18 cellular contexts compared by ENCODE assay signal in genomic region chr5:151128817-151129216, GRCh38. TPM values are rescaled to one million over a fixed set of nuclear protein-coding genes. Genes with fewer than 3 reads are reported as not detected.
DNase-seq lines count a peak whose midpoint lies in the region; ATAC-seq and TF ChIP-seq lines count a peak whose summit lies in the region.
"Had no signal": no experiment of that assay in that cellular context is flagged by ENCODE, and none has a peak within 500 bp of the region (broad histone marks: within the 10 kb centered on the region; RNA-seq: fewer than 3 reads in every experiment).

No MANE protein-coding gene starts in this region.

- CTCF ChIA-PET in activated CD8-positive, alpha-beta T cell treated with anti-CD3 and anti-CD28 coated beads for 36 hours (lab: Charles Lee), result interaction anchor here (0.9 to 9.4 kb wide), 8 partner anchors 11 to 110 kb away, joined by 3 to 413 read pairs (median 5); no protein-coding TSS in a partner anchor
- CTCF ChIA-PET in naive thymus-derived CD4-positive, alpha-beta T cell (lab: Charles Lee), result interaction anchor here (0.5 to 13.8 kb wide), 7 partner anchors 13 to 1087 kb away, joined by 3 to 403 read pairs (median 4); no protein-coding TSS in a partner anchor

- H3K27ac Mint-ChIP-seq in activated CD8-positive, alpha-beta T cell treated with anti-CD3 and anti-CD28 coated beads for 36 hours, result peak overlapping the region; percentile 72
- H3K27ac Mint-ChIP-seq in naive thymus-derived CD4-positive, alpha-beta T cell, result peak overlapping the region; percentile 38 to 99 (median 89)

- no peak for ATAC-seq in activated CD8-positive, alpha-beta T cell treated with anti-CD3 and anti-CD28 coated beads for 36 hours
- ATAC-seq in naive thymus-derived CD4-positive, alpha-beta T cell, result no peak
- no peak for ATAC-seq in HG03025 (IDR thresholded peaks at IDR 0.05; ENCODE audit: low FRiP score, unreplicated experiment)
- no peak for ATAC-seq in GM18873 (IDR thresholded peaks at IDR 0.05; ENCODE audit: low FRiP score, unreplicated experiment)
- ATAC-seq: mucosa of descending colon had no signal

- POLR2A ChIA-PET in activated CD8-positive, alpha-beta T cell treated with anti-CD3 and anti-CD28 coated beads for 36 hours (lab: Charles Lee), result interaction anchor here (0.8 to 1.5 kb wide), 4 partner anchors 11 to 36 kb away, joined by 3 to 6 read pairs (median 5); no protein-coding TSS in a partner anchor
- POLR2A ChIA-PET in naive thymus-derived CD4-positive, alpha-beta T cell (lab: Charles Lee), result interaction anchor here (0.7 to 31.2 kb wide), 4 partner anchors 8 to 30 kb away, joined by 3 to 760 read pairs (median 4); partner anchors contain the start of gene ANXA6

- peaks cover 34 to 94% (median 73%) of the 10 kb centered on the region in 3 experiments for H3K36me3 ChIP-seq in naive thymus-derived CD4-positive, alpha-beta T cell (ENCODE audit: control insufficient read depth in 2 of 3, insufficient read depth in 3 of 3, low read length in 3 of 3)

- H3K4me1 Mint-ChIP-seq in activated CD8-positive, alpha-beta T cell treated with anti-CD3 and anti-CD28 coated beads for 36 hours (ENCODE audit: low read depth), result peaks cover 79% of the 10 kb centered on the region
- peaks cover 46 to 96% (median 78%) of the 10 kb centered on the region in 7 donors for H3K4me1 Mint-ChIP-seq in naive thymus-derived CD4-positive, alpha-beta T cell

- H3K4me1 ChIP-seq in naive thymus-derived CD4-positive, alpha-beta T cell (ENCODE audit: control insufficient read depth in 2 of 2, insufficient read depth in 2 of 2, low read length in 2 of 2), result peaks cover 7 to 53% of the 10 kb centered on the region in 2 donors

- no peaks in the 10 kb centered on the region for H3K27me3 Mint-ChIP-seq in activated CD8-positive, alpha-beta T cell treated with anti-CD3 and anti-CD28 coated beads for 36 hours
- H3K27me3 Mint-ChIP-seq in naive thymus-derived CD4-positive, alpha-beta T cell, result no peaks in the 10 kb centered on the region

- intact Hi-C loops in activated CD8-positive, alpha-beta T cell treated with anti-CD3 and anti-CD28 coated beads for 36 hours (cut with micrococcal nuclease), result no loop called here
- intact Hi-C loops in naive thymus-derived CD4-positive, alpha-beta T cell (cut with micrococcal nuclease), result no loop called here

- H3K27ac ChIP-seq in naive thymus-derived CD4-positive, alpha-beta T cell (ENCODE audit: low read depth, low read length), result peak overlapping the region; percentile 40
- H3K27ac ChIP-seq: brain microvascular endothelial cell, dorsolateral prefrontal cortex had no signal

- H3K9me3 Mint-ChIP-seq in activated CD8-positive, alpha-beta T cell treated with anti-CD3 and anti-CD28 coated beads for 36 hours, result no peaks in the 10 kb centered on the region
- no peaks in the 10 kb centered on the region for H3K9me3 Mint-ChIP-seq in naive thymus-derived CD4-positive, alpha-beta T cell
- H3K9me3 Mint-ChIP-seq: T-helper 1 cell treated with Interleukin-12 subunit alpha and Interleukin-12 subunit beta and Interleukin-4 antibody, amounts not matched to agents 30 μg/mL and 1 μg/mL, for 36 hours had no signal

- no peaks in the 10 kb centered on the region for H3K9me3 ChIP-seq in naive thymus-derived CD4-positive, alpha-beta T cell (ENCODE audit: control insufficient read depth in 2 of 3, low read length in 3 of 3)
- H3K9me3 ChIP-seq: mucosa of descending colon had no signal

- H3K36me3 Mint-ChIP-seq in activated CD8-positive, alpha-beta T cell treated with anti-CD3 and anti-CD28 coated beads for 36 hours (ENCODE audit: low read depth), result peaks cover 88% of the 10 kb centered on the region
- H3K36me3 Mint-ChIP-seq in naive thymus-derived CD4-positive, alpha-beta T cell, result peaks cover 13 to 71% (median 49%) of the 10 kb centered on the region in 5 donors

- no peak overlapping the region for H3K4me3 ChIP-seq in naive thymus-derived CD4-positive, alpha-beta T cell (ENCODE audit: low read length)
- H3K4me3 ChIP-seq: dorsolateral prefrontal cortex, mucosa of descending colon had no signal

- TF ChIP-seq CTCF in GM13977 (IDR thresholded peaks at IDR 0.05; ENCODE audit: extremely low read depth, insufficient read depth, missing control alignments), result no peak
- no peak for TF ChIP-seq CTCF in activated CD8-positive, alpha-beta T cell treated with anti-CD3 and anti-CD28 coated beads for 36 hours (IDR thresholded peaks at IDR 0.05)

- in situ Hi-C loops in GM13977 (cut with MboI; ENCODE audit: low pct_unique_long_range_greater_than_20kb, low sequenced_read_pairs, unreplicated experiment), result no loop called here

- H3K27me3 ChIP-seq in naive thymus-derived CD4-positive, alpha-beta T cell (ENCODE audit: control insufficient read depth in 2 of 2, insufficient read depth in 2 of 2, low read length in 2 of 2), result no peaks in the 10 kb centered on the region
- H3K27me3 ChIP-seq: brain microvascular endothelial cell, dorsolateral prefrontal cortex had no signal

- no peak overlapping the region for H3K4me3 Mint-ChIP-seq in activated CD8-positive, alpha-beta T cell treated with anti-CD3 and anti-CD28 coated beads for 36 hours
- no peak overlapping the region for H3K4me3 Mint-ChIP-seq in naive thymus-derived CD4-positive, alpha-beta T cell
- H3K4me3 Mint-ChIP-seq: T-helper 1 cell treated with Interleukin-12 subunit alpha and Interleukin-12 subunit beta and Interleukin-4 antibody, amounts not matched to agents 30 μg/mL and 1 μg/mL, for 36 hours had no signal

- peak; percentile 23 for DNase-seq in activated CD4-positive, alpha-beta T cell treated with anti-CD3 and anti-CD28 coated beads for 48 hours
- DNase-seq in activated CD4-positive, alpha-beta T cell treated with anti-CD3 and anti-CD28 coated beads, Interleukin-2, amount 50 U/mL, for 4 hours, result no peak
- DNase-seq in GM13977 (ENCODE audit: low spot score) (peak; percentile 42), medulla oblongata (ENCODE audit: extremely low spot score) (no peak)
- DNase-seq in activated CD8-positive, alpha-beta T cell treated with anti-CD3 and anti-CD28 coated beads for 36 hours, result peak; percentile 37
- no peak for DNase-seq in naive thymus-derived CD4-positive, alpha-beta T cell
- DNase-seq: activated effector memory CD4-positive, alpha-beta T cell treated with anti-CD3 and anti-CD28 coated beads, Interleukin-2, amount 50 U/mL, for 16 hours; brain microvascular endothelial cell; dorsolateral prefrontal cortex; hippocampal formation; kidney glomerular epithelial cell; mucosa of descending colon; NCI-H1092 treated with DMSO at 0.1 percent for 48 hours; NK-92 treated with Interleukin-12 subunit alpha and Interleukin-12 subunit beta, amount 100 ng/mL, for 24 hours; stimulated activated naive CD4-positive, alpha-beta T cell had no signal

RNA-seq across cellular contexts. Expression of gene ANXA6, which starts 28.8 kb away (rescaled TPM):
- 100 to 1,000 TPM; 328 to 336 TPM for total RNA-seq in activated CD8-positive, alpha-beta T cell treated with anti-CD3 and anti-CD28 coated beads for 36 hours
- 100 to 1,000 TPM; 212 to 512 (median 272) TPM for total RNA-seq in naive thymus-derived CD4-positive, alpha-beta T cell
- 100 to 1,000 TPM; 272 to 295 TPM for polyA plus RNA-seq in naive thymus-derived CD4-positive, alpha-beta T cell

RNA-seq across cellular contexts. Expression of gene TNIP1, which starts 48.0 kb away (rescaled TPM):
- 100 to 1,000 TPM; 222 TPM for total RNA-seq in activated CD8-positive, alpha-beta T cell treated with anti-CD3 and anti-CD28 coated beads for 36 hours
- total RNA-seq in naive thymus-derived CD4-positive, alpha-beta T cell, result 100 to 1,000 TPM; 124 to 234 (median 131) TPM
- 10 to 100 TPM; 28.9 to 45.2 TPM for polyA plus RNA-seq in naive thymus-derived CD4-positive, alpha-beta T cell

Comparison
In these comparisons a context has a peak if more than half of its experiments do, and no peak if none do; other contexts are left out.
1. DNase-seq: peak in activated CD4-positive, alpha-beta T cell treated with anti-CD3 and anti-CD28 coated beads for 48 hours (single experiment), GM13977 (single experiment) and activated CD8-positive, alpha-beta T cell treated with anti-CD3 and anti-CD28 coated beads for 36 hours (single experiment); none in activated CD4-positive, alpha-beta T cell treated with anti-CD3 and anti-CD28 coated beads, Interleukin-2, amount 50 U/mL, for 4 hours (0 of 2), naive thymus-derived CD4-positive, alpha-beta T cell (0 of 9) and medulla oblongata (single experiment).